8 cellular contexts compared by ENCODE assay signal in the genomic region with DNA sequence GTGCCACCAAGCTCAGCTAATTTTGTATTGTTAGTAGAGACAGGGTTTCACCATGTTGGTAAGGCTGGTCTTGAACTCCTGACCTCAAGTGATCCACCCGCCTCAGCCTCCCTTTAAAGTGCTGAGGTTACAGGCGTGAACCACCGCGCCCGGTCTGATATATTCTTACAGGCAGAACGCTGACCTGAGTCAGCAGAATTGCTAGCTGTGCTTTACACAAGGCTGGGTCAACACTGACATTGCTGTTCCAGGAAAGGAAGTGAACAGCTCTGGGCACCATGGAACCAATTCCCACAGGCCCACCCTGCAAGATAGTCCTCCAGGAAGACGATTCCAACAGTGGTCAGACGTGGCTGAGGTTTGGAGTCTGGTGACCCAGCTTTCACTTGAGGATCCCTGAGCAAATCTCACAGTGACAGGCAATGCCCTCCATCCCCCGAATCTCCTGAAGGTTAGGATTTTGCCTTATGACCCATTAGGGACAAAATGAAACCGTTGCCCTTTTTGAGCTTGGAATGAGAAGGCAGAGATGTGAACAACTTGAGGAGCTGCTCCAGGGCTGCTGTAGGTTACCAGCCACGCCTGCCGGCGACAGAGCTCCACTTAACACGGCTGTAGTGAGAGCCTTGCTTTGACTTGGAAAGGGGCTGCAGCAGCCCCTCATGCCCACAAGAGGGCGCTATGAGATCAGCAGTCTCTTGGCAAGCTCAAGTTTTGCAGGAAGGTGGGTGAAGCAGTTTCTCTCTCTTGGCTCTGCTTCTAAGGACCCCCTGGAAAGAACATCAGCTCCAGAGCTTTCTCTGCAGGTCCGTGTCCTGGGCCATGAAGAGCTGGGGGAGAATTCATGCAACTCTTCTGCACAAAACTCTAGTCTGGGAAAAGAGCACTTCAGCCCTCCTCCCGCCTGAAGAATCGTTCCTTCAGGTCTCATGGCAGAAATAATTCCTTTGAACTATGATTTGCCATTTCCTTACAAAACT.
DNase-seq lines count a peak whose midpoint lies in the region; ATAC-seq and TF ChIP-seq lines count a peak whose summit lies in the region.

No MANE protein-coding gene starts in this region.

- H3K27ac ChIP-seq in A673 (ENCODE audit: low read depth, low read length, poor library complexity, severe bottlenecking) = no peak overlapping the region
- no peak overlapping the region for H3K27ac ChIP-seq in OCI-LY7 (ENCODE audit: low read depth, low read length, poor library complexity, severe bottlenecking)
- H3K27ac ChIP-seq in esophagus squamous epithelium = peak overlapping the region; percentile 24 to 86 (median 70)
- H3K27ac ChIP-seq in naive thymus-derived CD4-positive, alpha-beta T cell (ENCODE audit: low read depth, low read length) = no peak overlapping the region

- no peak overlapping the region for H3K4me3 Mint-ChIP-seq in naive thymus-derived CD4-positive, alpha-beta T cell

- no peaks in the 10 kb centered on the region for H3K9me2 ChIP-seq in OCI-LY7 (ENCODE audit: insufficient read depth, low read length)

- peak; percentile 99 for TF ChIP-seq CTCF in A673 (conservative IDR thresholded peaks at IDR 0.05; ENCODE audit: low read depth, low read length)
- TF ChIP-seq CTCF in OCI-LY7 (conservative IDR thresholded peaks at IDR 0.05; ENCODE audit: low read length) = peak; percentile 98
- peak; percentile 65 to 97 (median 96) for TF ChIP-seq CTCF in esophagus squamous epithelium (IDR thresholded peaks at IDR 0.05)

- peak; percentile 88 for DNase-seq in A673 (ENCODE audit: low spot score)
- DNase-seq in KG1 (lab: John Stamatoyannopoulos, UW) = peak; percentile 32
- DNase-seq in OCI-LY7 (ENCODE audit: low spot score) = peak; percentile 76
- peak; percentile 53 for DNase-seq in activated T-cell treated with anti-CD3 and anti-CD28 coated beads for 48 hours (ENCODE audit: low read depth)
- no peak for DNase-seq in esophagus squamous epithelium (lab: John Stamatoyannopoulos, UW)
- peak; percentile 35 to 60 (median 46) for DNase-seq in naive thymus-derived CD4-positive, alpha-beta T cell
- peak; percentile 18 to 28 for DNase-seq in stimulated activated CD8-positive, alpha-beta memory T cell treated with anti-CD3 and anti-CD28 coated beads, Interleukin-7, amount 100 ng/mL, for 4 hours (ENCODE audit: low read depth in 2 of 2)

- intact Hi-C loops in A673 (cut with micrococcal nuclease; ENCODE audit: unreplicated experiment) (loop anchor here (5.0 to 10.0 kb wide), 4 partner anchors 107 to 615 kb away; no protein-coding TSS in a partner anchor), OCI-LY7 (cut with micrococcal nuclease; ENCODE audit: unreplicated experiment) (loop anchor here (1.0 kb wide), 1 partner anchor 108 kb away; no protein-coding TSS in a partner anchor), esophagus squamous epithelium (cut with DNase I) (loop anchor here (10.0 kb wide), 1 partner anchor 105 kb away; no protein-coding TSS in a partner anchor)
- intact Hi-C loops in naive thymus-derived CD4-positive, alpha-beta T cell (cut with micrococcal nuclease) = loop anchor here (1.0 to 2.0 kb wide), 4 partner anchors 107 to 957 kb away; no protein-coding TSS in a partner anchor

- H3K4me2 ChIP-seq in OCI-LY7 (ENCODE audit: low read length) = no peak overlapping the region; the same call in 1 of the 2 replicates

- H3K9me3 Mint-ChIP-seq in naive thymus-derived CD4-positive, alpha-beta T cell = peaks cover 0 to 2% (median 0%) of the 10 kb centered on the region in 11 donors

- 41 to 45% methylated on average over 4 to 12 of the region's 18 CpGs for WGBS in esophagus squamous epithelium, 2 donors

- BruUV-seq in A673 (replicated peaks; lab: Mats Ljungman, UMichigan) (no TSS peak), OCI-LY7 (replicated peaks; lab: Mats Ljungman, UMichigan) (no TSS peak)

- no peak overlapping the region for H3K4me3 ChIP-seq in A673 (ENCODE audit: low read depth, low read length, poor library complexity, severe bottlenecking)
- H3K4me3 ChIP-seq in OCI-LY7 (ENCODE audit: low read depth, low read length, poor library complexity, severe bottlenecking) = no peak overlapping the region
- peak overlapping the region in 1 of 4 donors; percentile 40 for H3K4me3 ChIP-seq in esophagus squamous epithelium
- H3K4me3 ChIP-seq in naive thymus-derived CD4-positive, alpha-beta T cell (ENCODE audit: low read length) = no peak overlapping the region

- CTCF ChIA-PET in A673 (lab: Charles Lee) (interaction anchor here (0.5 to 3.1 kb wide), 27 partner anchors 9 to 650 kb away, joined by 3 to 26 read pairs (median 4); partner anchors contain the start of gene SENP2), OCI-LY7 (lab: Charles Lee; ENCODE audit: unreplicated experiment) (interaction anchor here (0.5 to 1.4 kb wide), 6 partner anchors 8 to 107 kb away, joined by 3 to 5 read pairs (median 4); no protein-coding TSS in a partner anchor)
- CTCF ChIA-PET in naive thymus-derived CD4-positive, alpha-beta T cell (lab: Charles Lee) = interaction anchor here (0.6 to 1.9 kb wide), 8 partner anchors 10 to 802 kb away, joined by 3 to 5 read pairs (median 3); no protein-coding TSS in a partner anchor

- H3K4me1 Mint-ChIP-seq in naive thymus-derived CD4-positive, alpha-beta T cell = peaks cover 0 to 10% (median 0%) of the 10 kb centered on the region in 7 donors

- H3K4me1 ChIP-seq in A673 (ENCODE audit: insufficient read depth, low read length, poor library complexity, severe bottlenecking) (peaks cover 5% of the 10 kb centered on the region), OCI-LY7 (ENCODE audit: insufficient read depth, low read length, poor library complexity, severe bottlenecking) (no peaks in the 10 kb centered on the region), esophagus squamous epithelium (peaks cover 6 to 57% (median 42%) of the 10 kb centered on the region in 3 donors)
- H3K4me1 ChIP-seq in naive thymus-derived CD4-positive, alpha-beta T cell (ENCODE audit: control insufficient read depth in 2 of 2, insufficient read depth in 2 of 2, low read length in 2 of 2) = no peaks in the 10 kb centered on the region

- no peak for TF ChIP-seq POLR2A in esophagus squamous epithelium (IDR thresholded peaks at IDR 0.05)

- no peaks in the 10 kb centered on the region for H3K27me3 ChIP-seq in A673 (replicated peaks; ENCODE audit: insufficient read depth, low read depth, low read length, poor library complexity)
- peaks cover 0 to under 1% (median 0%) of the 10 kb centered on the region in 4 donors for H3K27me3 ChIP-seq in esophagus squamous epithelium
- H3K27me3 ChIP-seq in naive thymus-derived CD4-positive, alpha-beta T cell (ENCODE audit: control insufficient read depth in 2 of 2, insufficient read depth in 2 of 2, low read length in 2 of 2) = no peaks in the 10 kb centered on the region

- H2AFZ ChIP-seq in OCI-LY7 (ENCODE audit: low read length) = no peak overlapping the region; the same call in 1 of the 2 replicates

- H3K36me3 ChIP-seq in A673 (ENCODE audit: insufficient read depth, low read length, poor library complexity, severe bottlenecking) (peaks cover 33% of the 10 kb centered on the region), OCI-LY7 (ENCODE audit: insufficient read depth, low read length) (no peaks in the 10 kb centered on the region), esophagus squamous epithelium (no peaks in the 10 kb centered on the region)
- no peaks in the 10 kb centered on the region for H3K36me3 ChIP-seq in naive thymus-derived CD4-positive, alpha-beta T cell (ENCODE audit: control insufficient read depth in 2 of 3, insufficient read depth in 3 of 3, low read length in 3 of 3)

- H3K9me3 ChIP-seq in A673 (ENCODE audit: low read depth, low read length, poor library complexity, severe bottlenecking) = no peaks in the 10 kb centered on the region
- no peaks in the 10 kb centered on the region for H3K9me3 ChIP-seq in OCI-LY7 (ENCODE audit: low read length)
- H3K9me3 ChIP-seq in esophagus squamous epithelium = no peaks in the 10 kb centered on the region
- H3K9me3 ChIP-seq in naive thymus-derived CD4-positive, alpha-beta T cell (ENCODE audit: control insufficient read depth in 2 of 3, low read length in 3 of 3) = no peaks in the 10 kb centered on the region

- ATAC-seq in GM18511 (IDR thresholded peaks at IDR 0.05; ENCODE audit: unreplicated experiment) = peak; percentile 65
- ATAC-seq in naive thymus-derived CD4-positive, alpha-beta T cell = peak; percentile 88

- H4K20me1 ChIP-seq in OCI-LY7 (ENCODE audit: insufficient read depth, low read length) = no peaks in the 10 kb centered on the region

- peaks cover 15 to 40% (median 20%) of the 10 kb centered on the region in 5 donors for H3K27me3 Mint-ChIP-seq in naive thymus-derived CD4-positive, alpha-beta T cell

- H3K79me2 ChIP-seq in OCI-LY7 (ENCODE audit: insufficient read depth, low read depth, low read length) = no peaks in the 10 kb centered on the region

- no peaks in the 10 kb centered on the region for H3K36me3 Mint-ChIP-seq in naive thymus-derived CD4-positive, alpha-beta T cell

- POLR2A ChIA-PET in A673 (lab: Charles Lee; ENCODE audit: low non-redundant PET) (interaction anchor here (0.6 to 0.7 kb wide), 2 partner anchors 272 to 283 kb away, joined by 3 read pairs; no protein-coding TSS in a partner anchor), OCI-LY7 (lab: Charles Lee) (interaction anchor here (0.6 to 1.4 kb wide), 5 partner anchors 8 to 420 kb away, joined by 3 to 5 read pairs (median 3); no protein-coding TSS in a partner anchor)
- POLR2A ChIA-PET in naive thymus-derived CD4-positive, alpha-beta T cell (lab: Charles Lee) = no interaction called here

- no peak overlapping the region for H3K27ac Mint-ChIP-seq in naive thymus-derived CD4-positive, alpha-beta T cell

Comparison
In these comparisons a context has a peak if more than half of its experiments do, and no peak if none do; other contexts are left out.
1. H3K27ac ChIP-seq: peak in esophagus squamous epithelium (4 of 4); none in A673 (single experiment), OCI-LY7 (single experiment) and naive thymus-derived CD4-positive, alpha-beta T cell (single experiment).
2. Peak in every context shown above with its lines, with median percentiles within 50 percentile points of each other: CTCF ChIP-seq.